1 cellular context compared by ENCODE assay signal in genomic region chr2:161159829-161160225, GRCh38.
TF ChIP-seq lines count a peak whose summit lies in the region.

No MANE protein-coding gene starts in this region.

TF ChIP-seq in HepG2, 621 proteins besides CTCF, POLR2A, EP300 and RAD21 (continued from another document and continues in another):
- no peak for TF ChIP-seq STAT6 (CRISPR knock-in tag; IDR thresholded peaks at IDR 0.05; ENCODE audit: borderline replicate concordance)
- no peak for TF ChIP-seq ZNF879 (CRISPR knock-in tag; IDR thresholded peaks at IDR 0.05)
- TF ChIP-seq ZNF576 (CRISPR knock-in tag; IDR thresholded peaks at IDR 0.05): no peak
- TF ChIP-seq KMT2A (CRISPR knock-in tag; IDR thresholded peaks at IDR 0.05): no peak
- TF ChIP-seq LBX2 (CRISPR knock-in tag; IDR thresholded peaks at IDR 0.05; ENCODE audit: borderline replicate concordance): no peak
- TF ChIP-seq ZNF639 (CRISPR knock-in tag; conservative IDR thresholded peaks at IDR 0.05): no peak
- TF ChIP-seq ARID4A (CRISPR knock-in tag; IDR thresholded peaks at IDR 0.05; ENCODE audit: borderline replicate concordance): no peak
- TF ChIP-seq ZNF629 (CRISPR knock-in tag; conservative IDR thresholded peaks at IDR 0.05): peak; percentile 75
- TF ChIP-seq ZNF331 (CRISPR knock-in tag; IDR thresholded peaks at IDR 0.05): peak; percentile 29
- TF ChIP-seq JUN (CRISPR knock-in tag; IDR thresholded peaks at IDR 0.05): no peak
- TF ChIP-seq MATR3 (CRISPR knock-in tag; IDR thresholded peaks at IDR 0.05): no peak
- no peak for TF ChIP-seq CERS6 (CRISPR knock-in tag; IDR thresholded peaks at IDR 0.05)
- TF ChIP-seq JUNB (CRISPR knock-in tag; IDR thresholded peaks at IDR 0.05; ENCODE audit: borderline replicate concordance): no peak
- no peak for TF ChIP-seq BCL3 (CRISPR knock-in tag; IDR thresholded peaks at IDR 0.05)
- TF ChIP-seq GABPA (IDR thresholded peaks at IDR 0.05; ENCODE audit: low read depth, low read length): no peak
- TF ChIP-seq GABPA (CRISPR knock-in tag; IDR thresholded peaks at IDR 0.05; ENCODE audit: low read depth): no peak
- TF ChIP-seq ZFP37 (CRISPR knock-in tag; IDR thresholded peaks at IDR 0.05; ENCODE audit: borderline replicate concordance): no peak
- TF ChIP-seq FOXC1 (CRISPR knock-in tag; IDR thresholded peaks at IDR 0.05; ENCODE audit: borderline replicate concordance): no peak
- no peak for TF ChIP-seq ZFYVE20 (CRISPR knock-in tag; IDR thresholded peaks at IDR 0.05; ENCODE audit: borderline replicate concordance, low read depth)
- TF ChIP-seq CENPBD1 (CRISPR knock-in tag; IDR thresholded peaks at IDR 0.05; ENCODE audit: borderline replicate concordance, low read depth): no peak
- TF ChIP-seq THAP8 (CRISPR knock-in tag; IDR thresholded peaks at IDR 0.05; ENCODE audit: borderline replicate concordance): no peak
- TF ChIP-seq GMEB2 (CRISPR knock-in tag; IDR thresholded peaks at IDR 0.05; ENCODE audit: low read depth): no peak
- TF ChIP-seq ZNF619 (CRISPR knock-in tag; IDR thresholded peaks at IDR 0.05): no peak
- no peak for TF ChIP-seq TBX2 (CRISPR knock-in tag; IDR thresholded peaks at IDR 0.05; ENCODE audit: borderline replicate concordance)
- no peak for TF ChIP-seq RBM22 (optimal IDR thresholded peaks at IDR 0.05; ENCODE audit: low read length)
- no peak for TF ChIP-seq KDM4B (CRISPR knock-in tag; IDR thresholded peaks at IDR 0.05)
- no peak for TF ChIP-seq DDIT3 (CRISPR knock-in tag; IDR thresholded peaks at IDR 0.05)
- peak; percentile 35; the same call in 1 of the 2 replicates for TF ChIP-seq FOXK1 (CRISPR knock-in tag; IDR thresholded peaks at IDR 0.05; ENCODE audit: borderline replicate concordance, low read depth)
- TF ChIP-seq CENPT (CRISPR knock-in tag; IDR thresholded peaks at IDR 0.05; ENCODE audit: low read depth): no peak
- TF ChIP-seq RNF219 (CRISPR knock-in tag; IDR thresholded peaks at IDR 0.05): no peak
- no peak for TF ChIP-seq ZNF737 (CRISPR knock-in tag; IDR thresholded peaks at IDR 0.05; ENCODE audit: borderline replicate concordance)
- TF ChIP-seq ZNF296 (CRISPR knock-in tag; conservative IDR thresholded peaks at IDR 0.05): no peak
- no peak for TF ChIP-seq SETDB1 (CRISPR knock-in tag; IDR thresholded peaks at IDR 0.05; ENCODE audit: borderline replicate concordance)
- TF ChIP-seq ZBTB20 (CRISPR knock-in tag; IDR thresholded peaks at IDR 0.05; ENCODE audit: borderline replicate concordance, low read depth): peak; percentile 90; the same call in 1 of the 2 replicates
- TF ChIP-seq DMAP1 (CRISPR knock-in tag; IDR thresholded peaks at IDR 0.05): no peak
- TF ChIP-seq PAF1 (CRISPR knock-in tag; IDR thresholded peaks at IDR 0.05): no peak
- TF ChIP-seq PCBP1 (IDR thresholded peaks at IDR 0.05; ENCODE audit: borderline replicate concordance, low read depth, low read length): no peak
- TF ChIP-seq ZC3H13 (CRISPR knock-in tag; IDR thresholded peaks at IDR 0.05): no peak
- TF ChIP-seq ATF1 (CRISPR knock-in tag; IDR thresholded peaks at IDR 0.05): no peak; the same call in 1 of the 2 replicates
- no peak for TF ChIP-seq THAP7 (CRISPR knock-in tag; IDR thresholded peaks at IDR 0.05)
- peak; percentile 94 for TF ChIP-seq DRAP1 (CRISPR knock-in tag; IDR thresholded peaks at IDR 0.05)
- no peak for TF ChIP-seq ZBTB42 (CRISPR knock-in tag; IDR thresholded peaks at IDR 0.05)
- no peak for TF ChIP-seq ZNF577 (CRISPR knock-in tag; IDR thresholded peaks at IDR 0.05; ENCODE audit: borderline replicate concordance, low read depth)
- no peak for TF ChIP-seq ZNF615 (CRISPR knock-in tag; IDR thresholded peaks at IDR 0.05; ENCODE audit: borderline replicate concordance)
- peak; percentile 89; the same call in 1 of the 2 replicates for TF ChIP-seq FOXK2 (IDR thresholded peaks at IDR 0.05)
- peak; percentile 94; the same call in 1 of the 2 replicates for TF ChIP-seq CHD4 (IDR thresholded peaks at IDR 0.05; ENCODE audit: borderline replicate concordance, low read length)
- no peak for TF ChIP-seq SMYD3 (CRISPR knock-in tag; IDR thresholded peaks at IDR 0.05)
- TF ChIP-seq BORCS8-MEF2B (CRISPR knock-in tag; IDR thresholded peaks at IDR 0.05): no peak
- TF ChIP-seq ADNP (CRISPR knock-in tag; IDR thresholded peaks at IDR 0.05): peak; percentile 72; the same call in 1 of the 2 replicates
- TF ChIP-seq ZNF33B (CRISPR knock-in tag; IDR thresholded peaks at IDR 0.05): no peak
